Comparison of ENCODE assay signal across 1 cellular context in the genomic region with DNA sequence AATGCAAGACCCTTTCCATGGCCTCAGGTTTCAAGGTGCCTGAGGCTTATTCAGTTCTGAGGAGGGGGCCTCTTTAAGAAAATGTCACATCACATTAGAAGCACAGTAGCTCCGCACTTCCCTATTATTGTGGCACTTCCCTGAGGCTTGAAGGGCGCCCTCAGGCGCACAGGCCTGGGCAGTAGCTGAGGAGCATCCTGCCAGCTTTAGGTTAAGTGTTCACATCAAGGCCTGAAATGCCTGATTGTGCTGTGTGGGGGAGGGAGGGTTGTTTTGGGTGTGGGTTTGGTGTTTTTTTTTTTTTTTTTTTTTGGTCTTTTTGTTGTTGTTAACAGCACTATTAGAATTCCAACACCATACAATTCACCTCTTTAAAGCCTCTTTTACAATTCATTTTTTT.
TF ChIP-seq lines count a peak whose summit lies in the region.

No MANE protein-coding gene starts in this region.

TF ChIP-seq in GM12878, 131 proteins besides CTCF, POLR2A, EP300 and RAD21 (continued from another document):
- TF ChIP-seq, protein P1, sequence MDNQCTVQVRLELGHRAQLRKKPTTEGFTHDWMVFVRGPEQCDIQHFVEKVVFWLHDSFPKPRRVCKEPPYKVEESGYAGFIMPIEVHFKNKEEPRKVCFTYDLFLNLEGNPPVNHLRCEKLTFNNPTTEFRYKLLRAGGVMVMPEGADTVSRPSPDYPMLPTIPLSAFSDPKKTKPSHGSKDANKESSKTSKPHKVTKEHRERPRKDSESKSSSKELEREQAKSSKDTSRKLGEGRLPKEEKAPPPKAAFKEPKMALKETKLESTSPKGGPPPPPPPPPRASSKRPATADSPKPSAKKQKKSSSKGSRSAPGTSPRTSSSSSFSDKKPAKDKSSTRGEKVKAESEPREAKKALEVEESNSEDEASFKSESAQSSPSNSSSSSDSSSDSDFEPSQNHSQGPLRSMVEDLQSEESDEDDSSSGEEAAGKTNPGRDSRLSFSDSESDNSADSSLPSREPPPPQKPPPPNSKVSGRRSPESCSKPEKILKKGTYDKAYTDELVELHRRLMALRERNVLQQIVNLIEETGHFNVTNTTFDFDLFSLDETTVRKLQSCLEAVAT (IDR thresholded peaks at IDR 0.05), result 0 out of 2 replicates have a peak, but pooled peaks have one; percentile 47
- no peak for TF ChIP-seq RFX5 (IDR thresholded peaks at IDR 0.05; ENCODE audit: low read depth, low read length)
